Comparison of ENCODE assay signal across 2 cellular contexts in the genomic region with DNA sequence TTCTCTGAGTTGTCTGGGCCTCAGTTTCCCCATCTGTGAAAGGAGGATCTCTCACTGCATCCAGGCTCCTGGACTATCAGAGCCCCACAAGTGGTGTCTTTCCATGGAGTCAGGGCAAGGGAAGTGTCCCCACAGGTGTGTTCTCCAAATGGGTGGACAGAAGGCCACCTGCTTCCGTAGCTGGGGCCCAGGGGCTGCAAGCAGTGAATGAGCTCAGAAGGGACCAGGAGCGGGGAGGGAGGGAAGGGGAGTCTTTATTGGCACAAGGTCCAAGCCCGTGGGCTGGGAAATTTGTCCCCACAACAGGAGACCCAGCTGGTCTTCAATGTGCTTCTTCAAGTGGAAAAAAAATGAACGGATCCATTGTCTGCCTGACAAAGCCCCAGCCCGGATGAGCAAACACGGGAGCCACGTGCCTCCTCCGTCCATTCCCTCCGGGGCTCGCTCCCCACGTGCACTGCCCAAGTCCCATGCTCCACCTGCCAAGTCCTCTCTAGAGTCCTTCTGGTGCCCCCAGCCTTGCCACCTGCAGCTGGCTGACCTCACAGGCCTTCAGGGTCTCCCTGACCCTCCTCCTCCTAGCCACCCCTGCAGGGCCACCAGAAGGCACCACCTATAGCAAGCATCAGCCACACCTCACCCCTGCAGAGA.
TF ChIP-seq lines count a peak whose summit lies in the region.

No MANE protein-coding gene starts in this region.

TF ChIP-seq in H1, 55 proteins besides CTCF, POLR2A, EP300 and RAD21:
- TF ChIP-seq RNF2 (IDR thresholded peaks at IDR 0.05; ENCODE audit: borderline replicate concordance, low read depth, low read length, missing control alignments, poor library complexity, severe bottlenecking) (no peak), KDM5A (IDR thresholded peaks at IDR 0.05; ENCODE audit: low read length) (no peak), TAF7 (optimal IDR thresholded peaks at IDR 0.05; ENCODE audit: borderline replicate concordance, low read depth, low read length) (no peak), KDM4A (IDR thresholded peaks at IDR 0.05; ENCODE audit: low read depth, low read length, severe bottlenecking) (no peak), SUZ12 (IDR thresholded peaks at IDR 0.05; ENCODE audit: low read length) (no peak), MAFK (IDR thresholded peaks at IDR 0.05; ENCODE audit: low read depth, low read length) (no peak), TBP (IDR thresholded peaks at IDR 0.05; ENCODE audit: low read depth, low read length) (no peak), JUN (IDR thresholded peaks at IDR 0.05; ENCODE audit: low read depth, low read length) (no peak), CEBPB (IDR thresholded peaks at IDR 0.05; ENCODE audit: low read depth, low read length) (no peak)
- TF ChIP-seq, protein P1, sequence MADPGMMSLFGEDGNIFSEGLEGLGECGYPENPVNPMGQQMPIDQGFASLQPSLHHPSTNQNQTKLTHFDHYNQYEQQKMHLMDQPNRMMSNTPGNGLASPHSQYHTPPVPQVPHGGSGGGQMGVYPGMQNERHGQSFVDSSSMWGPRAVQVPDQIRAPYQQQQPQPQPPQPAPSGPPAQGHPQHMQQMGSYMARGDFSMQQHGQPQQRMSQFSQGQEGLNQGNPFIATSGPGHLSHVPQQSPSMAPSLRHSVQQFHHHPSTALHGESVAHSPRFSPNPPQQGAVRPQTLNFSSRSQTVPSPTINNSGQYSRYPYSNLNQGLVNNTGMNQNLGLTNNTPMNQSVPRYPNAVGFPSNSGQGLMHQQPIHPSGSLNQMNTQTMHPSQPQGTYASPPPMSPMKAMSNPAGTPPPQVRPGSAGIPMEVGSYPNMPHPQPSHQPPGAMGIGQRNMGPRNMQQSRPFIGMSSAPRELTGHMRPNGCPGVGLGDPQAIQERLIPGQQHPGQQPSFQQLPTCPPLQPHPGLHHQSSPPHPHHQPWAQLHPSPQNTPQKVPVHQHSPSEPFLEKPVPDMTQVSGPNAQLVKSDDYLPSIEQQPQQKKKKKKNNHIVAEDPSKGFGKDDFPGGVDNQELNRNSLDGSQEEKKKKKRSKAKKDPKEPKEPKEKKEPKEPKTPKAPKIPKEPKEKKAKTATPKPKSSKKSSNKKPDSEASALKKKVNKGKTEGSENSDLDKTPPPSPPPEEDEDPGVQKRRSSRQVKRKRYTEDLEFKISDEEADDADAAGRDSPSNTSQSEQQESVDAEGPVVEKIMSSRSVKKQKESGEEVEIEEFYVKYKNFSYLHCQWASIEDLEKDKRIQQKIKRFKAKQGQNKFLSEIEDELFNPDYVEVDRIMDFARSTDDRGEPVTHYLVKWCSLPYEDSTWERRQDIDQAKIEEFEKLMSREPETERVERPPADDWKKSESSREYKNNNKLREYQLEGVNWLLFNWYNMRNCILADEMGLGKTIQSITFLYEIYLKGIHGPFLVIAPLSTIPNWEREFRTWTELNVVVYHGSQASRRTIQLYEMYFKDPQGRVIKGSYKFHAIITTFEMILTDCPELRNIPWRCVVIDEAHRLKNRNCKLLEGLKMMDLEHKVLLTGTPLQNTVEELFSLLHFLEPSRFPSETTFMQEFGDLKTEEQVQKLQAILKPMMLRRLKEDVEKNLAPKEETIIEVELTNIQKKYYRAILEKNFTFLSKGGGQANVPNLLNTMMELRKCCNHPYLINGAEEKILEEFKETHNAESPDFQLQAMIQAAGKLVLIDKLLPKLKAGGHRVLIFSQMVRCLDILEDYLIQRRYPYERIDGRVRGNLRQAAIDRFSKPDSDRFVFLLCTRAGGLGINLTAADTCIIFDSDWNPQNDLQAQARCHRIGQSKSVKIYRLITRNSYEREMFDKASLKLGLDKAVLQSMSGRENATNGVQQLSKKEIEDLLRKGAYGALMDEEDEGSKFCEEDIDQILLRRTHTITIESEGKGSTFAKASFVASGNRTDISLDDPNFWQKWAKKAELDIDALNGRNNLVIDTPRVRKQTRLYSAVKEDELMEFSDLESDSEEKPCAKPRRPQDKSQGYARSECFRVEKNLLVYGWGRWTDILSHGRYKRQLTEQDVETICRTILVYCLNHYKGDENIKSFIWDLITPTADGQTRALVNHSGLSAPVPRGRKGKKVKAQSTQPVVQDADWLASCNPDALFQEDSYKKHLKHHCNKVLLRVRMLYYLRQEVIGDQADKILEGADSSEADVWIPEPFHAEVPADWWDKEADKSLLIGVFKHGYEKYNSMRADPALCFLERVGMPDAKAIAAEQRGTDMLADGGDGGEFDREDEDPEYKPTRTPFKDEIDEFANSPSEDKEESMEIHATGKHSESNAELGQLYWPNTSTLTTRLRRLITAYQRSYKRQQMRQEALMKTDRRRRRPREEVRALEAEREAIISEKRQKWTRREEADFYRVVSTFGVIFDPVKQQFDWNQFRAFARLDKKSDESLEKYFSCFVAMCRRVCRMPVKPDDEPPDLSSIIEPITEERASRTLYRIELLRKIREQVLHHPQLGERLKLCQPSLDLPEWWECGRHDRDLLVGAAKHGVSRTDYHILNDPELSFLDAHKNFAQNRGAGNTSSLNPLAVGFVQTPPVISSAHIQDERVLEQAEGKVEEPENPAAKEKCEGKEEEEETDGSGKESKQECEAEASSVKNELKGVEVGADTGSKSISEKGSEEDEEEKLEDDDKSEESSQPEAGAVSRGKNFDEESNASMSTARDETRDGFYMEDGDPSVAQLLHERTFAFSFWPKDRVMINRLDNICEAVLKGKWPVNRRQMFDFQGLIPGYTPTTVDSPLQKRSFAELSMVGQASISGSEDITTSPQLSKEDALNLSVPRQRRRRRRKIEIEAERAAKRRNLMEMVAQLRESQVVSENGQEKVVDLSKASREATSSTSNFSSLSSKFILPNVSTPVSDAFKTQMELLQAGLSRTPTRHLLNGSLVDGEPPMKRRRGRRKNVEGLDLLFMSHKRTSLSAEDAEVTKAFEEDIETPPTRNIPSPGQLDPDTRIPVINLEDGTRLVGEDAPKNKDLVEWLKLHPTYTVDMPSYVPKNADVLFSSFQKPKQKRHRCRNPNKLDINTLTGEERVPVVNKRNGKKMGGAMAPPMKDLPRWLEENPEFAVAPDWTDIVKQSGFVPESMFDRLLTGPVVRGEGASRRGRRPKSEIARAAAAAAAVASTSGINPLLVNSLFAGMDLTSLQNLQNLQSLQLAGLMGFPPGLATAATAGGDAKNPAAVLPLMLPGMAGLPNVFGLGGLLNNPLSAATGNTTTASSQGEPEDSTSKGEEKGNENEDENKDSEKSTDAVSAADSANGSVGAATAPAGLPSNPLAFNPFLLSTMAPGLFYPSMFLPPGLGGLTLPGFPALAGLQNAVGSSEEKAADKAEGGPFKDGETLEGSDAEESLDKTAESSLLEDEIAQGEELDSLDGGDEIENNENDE (IDR thresholded peaks at IDR 0.05; ENCODE audit: insufficient replicate concordance, low read length), result no peak
TF ChIP-seq in H1: peak in this region for 0.

TF ChIP-seq in GM23338, 12 proteins besides CTCF, POLR2A, EP300 and RAD21:
- TF ChIP-seq ZNF114 (CRISPR knock-in tag; IDR thresholded peaks at IDR 0.05), result no peak
- no peak for TF ChIP-seq POLR2AphosphoS5 (IDR thresholded peaks at IDR 0.05; ENCODE audit: low read depth)
- TF ChIP-seq CREB1 (CRISPR knock-in tag; IDR thresholded peaks at IDR 0.05; ENCODE audit: low read depth), result no peak
- TF ChIP-seq, protein P2, sequence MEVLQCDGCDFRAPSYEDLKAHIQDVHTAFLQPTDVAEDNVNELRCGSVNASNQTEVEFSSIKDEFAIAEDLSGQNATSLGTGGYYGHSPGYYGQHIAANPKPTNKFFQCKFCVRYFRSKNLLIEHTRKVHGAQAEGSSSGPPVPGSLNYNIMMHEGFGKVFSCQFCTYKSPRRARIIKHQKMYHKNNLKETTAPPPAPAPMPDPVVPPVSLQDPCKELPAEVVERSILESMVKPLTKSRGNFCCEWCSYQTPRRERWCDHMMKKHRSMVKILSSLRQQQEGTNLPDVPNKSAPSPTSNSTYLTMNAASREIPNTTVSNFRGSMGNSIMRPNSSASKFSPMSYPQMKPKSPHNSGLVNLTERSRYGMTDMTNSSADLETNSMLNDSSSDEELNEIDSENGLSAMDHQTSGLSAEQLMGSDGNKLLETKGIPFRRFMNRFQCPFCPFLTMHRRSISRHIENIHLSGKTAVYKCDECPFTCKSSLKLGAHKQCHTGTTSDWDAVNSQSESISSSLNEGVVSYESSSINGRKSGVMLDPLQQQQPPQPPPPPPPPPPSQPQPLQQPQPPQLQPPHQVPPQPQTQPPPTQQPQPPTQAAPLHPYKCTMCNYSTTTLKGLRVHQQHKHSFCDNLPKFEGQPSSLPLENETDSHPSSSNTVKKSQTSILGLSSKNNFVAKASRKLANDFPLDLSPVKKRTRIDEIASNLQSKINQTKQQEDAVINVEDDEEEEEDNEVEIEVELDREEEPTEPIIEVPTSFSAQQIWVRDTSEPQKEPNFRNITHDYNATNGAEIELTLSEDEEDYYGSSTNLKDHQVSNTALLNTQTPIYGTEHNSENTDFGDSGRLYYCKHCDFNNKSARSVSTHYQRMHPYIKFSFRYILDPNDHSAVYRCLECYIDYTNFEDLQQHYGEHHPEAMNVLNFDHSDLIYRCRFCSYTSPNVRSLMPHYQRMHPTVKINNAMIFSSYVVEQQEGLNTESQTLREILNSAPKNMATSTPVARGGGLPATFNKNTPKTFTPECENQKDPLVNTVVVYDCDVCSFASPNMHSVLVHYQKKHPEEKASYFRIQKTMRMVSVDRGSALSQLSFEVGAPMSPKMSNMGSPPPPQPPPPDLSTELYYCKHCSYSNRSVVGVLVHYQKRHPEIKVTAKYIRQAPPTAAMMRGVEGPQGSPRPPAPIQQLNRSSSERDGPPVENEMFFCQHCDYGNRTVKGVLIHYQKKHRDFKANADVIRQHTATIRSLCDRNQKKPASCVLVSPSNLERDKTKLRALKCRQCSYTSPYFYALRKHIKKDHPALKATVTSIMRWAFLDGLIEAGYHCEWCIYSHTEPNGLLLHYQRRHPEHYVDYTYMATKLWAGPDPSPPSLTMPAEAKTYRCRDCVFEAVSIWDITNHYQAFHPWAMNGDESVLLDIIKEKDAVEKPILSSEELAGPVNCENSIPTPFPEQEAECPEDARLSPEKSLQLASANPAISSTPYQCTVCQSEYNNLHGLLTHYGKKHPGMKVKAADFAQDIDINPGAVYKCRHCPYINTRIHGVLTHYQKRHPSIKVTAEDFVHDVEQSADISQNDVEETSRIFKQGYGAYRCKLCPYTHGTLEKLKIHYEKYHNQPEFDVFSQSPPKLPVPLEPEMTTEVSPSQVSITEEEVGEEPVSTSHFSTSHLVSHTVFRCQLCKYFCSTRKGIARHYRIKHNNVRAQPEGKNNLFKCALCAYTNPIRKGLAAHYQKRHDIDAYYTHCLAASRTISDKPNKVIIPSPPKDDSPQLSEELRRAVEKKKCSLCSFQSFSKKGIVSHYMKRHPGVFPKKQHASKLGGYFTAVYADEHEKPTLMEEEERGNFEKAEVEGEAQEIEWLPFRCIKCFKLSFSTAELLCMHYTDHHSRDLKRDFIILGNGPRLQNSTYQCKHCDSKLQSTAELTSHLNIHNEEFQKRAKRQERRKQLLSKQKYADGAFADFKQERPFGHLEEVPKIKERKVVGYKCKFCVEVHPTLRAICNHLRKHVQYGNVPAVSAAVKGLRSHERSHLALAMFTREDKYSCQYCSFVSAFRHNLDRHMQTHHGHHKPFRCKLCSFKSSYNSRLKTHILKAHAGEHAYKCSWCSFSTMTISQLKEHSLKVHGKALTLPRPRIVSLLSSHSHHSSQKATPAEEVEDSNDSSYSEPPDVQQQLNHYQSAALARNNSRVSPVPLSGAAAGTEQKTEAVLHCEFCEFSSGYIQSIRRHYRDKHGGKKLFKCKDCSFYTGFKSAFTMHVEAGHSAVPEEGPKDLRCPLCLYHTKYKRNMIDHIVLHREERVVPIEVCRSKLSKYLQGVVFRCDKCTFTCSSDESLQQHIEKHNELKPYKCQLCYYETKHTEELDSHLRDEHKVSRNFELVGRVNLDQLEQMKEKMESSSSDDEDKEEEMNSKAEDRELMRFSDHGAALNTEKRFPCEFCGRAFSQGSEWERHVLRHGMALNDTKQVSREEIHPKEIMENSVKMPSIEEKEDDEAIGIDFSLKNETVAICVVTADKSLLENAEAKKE (CRISPR knock-in tag; IDR thresholded peaks at IDR 0.05), result no peak
- no peak for TF ChIP-seq JUNB (IDR thresholded peaks at IDR 0.05; ENCODE audit: unreplicated experiment)
- no peak for TF ChIP-seq ZNF331 (CRISPR knock-in tag; IDR thresholded peaks at IDR 0.05; ENCODE audit: low read depth)
- TF ChIP-seq STAT1 (IDR thresholded peaks at IDR 0.05; ENCODE audit: unreplicated experiment), result no peak
- TF ChIP-seq, protein P3, sequence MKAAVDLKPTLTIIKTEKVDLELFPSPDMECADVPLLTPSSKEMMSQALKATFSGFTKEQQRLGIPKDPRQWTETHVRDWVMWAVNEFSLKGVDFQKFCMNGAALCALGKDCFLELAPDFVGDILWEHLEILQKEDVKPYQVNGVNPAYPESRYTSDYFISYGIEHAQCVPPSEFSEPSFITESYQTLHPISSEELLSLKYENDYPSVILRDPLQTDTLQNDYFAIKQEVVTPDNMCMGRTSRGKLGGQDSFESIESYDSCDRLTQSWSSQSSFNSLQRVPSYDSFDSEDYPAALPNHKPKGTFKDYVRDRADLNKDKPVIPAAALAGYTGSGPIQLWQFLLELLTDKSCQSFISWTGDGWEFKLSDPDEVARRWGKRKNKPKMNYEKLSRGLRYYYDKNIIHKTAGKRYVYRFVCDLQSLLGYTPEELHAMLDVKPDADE (IDR thresholded peaks at IDR 0.05), result no peak
- no peak for TF ChIP-seq EZH2phosphoT487 (IDR thresholded peaks at IDR 0.05; ENCODE audit: unreplicated experiment)
- TF ChIP-seq NANOG (IDR thresholded peaks at IDR 0.05; ENCODE audit: borderline replicate concordance), result no peak
- TF ChIP-seq, protein P4, sequence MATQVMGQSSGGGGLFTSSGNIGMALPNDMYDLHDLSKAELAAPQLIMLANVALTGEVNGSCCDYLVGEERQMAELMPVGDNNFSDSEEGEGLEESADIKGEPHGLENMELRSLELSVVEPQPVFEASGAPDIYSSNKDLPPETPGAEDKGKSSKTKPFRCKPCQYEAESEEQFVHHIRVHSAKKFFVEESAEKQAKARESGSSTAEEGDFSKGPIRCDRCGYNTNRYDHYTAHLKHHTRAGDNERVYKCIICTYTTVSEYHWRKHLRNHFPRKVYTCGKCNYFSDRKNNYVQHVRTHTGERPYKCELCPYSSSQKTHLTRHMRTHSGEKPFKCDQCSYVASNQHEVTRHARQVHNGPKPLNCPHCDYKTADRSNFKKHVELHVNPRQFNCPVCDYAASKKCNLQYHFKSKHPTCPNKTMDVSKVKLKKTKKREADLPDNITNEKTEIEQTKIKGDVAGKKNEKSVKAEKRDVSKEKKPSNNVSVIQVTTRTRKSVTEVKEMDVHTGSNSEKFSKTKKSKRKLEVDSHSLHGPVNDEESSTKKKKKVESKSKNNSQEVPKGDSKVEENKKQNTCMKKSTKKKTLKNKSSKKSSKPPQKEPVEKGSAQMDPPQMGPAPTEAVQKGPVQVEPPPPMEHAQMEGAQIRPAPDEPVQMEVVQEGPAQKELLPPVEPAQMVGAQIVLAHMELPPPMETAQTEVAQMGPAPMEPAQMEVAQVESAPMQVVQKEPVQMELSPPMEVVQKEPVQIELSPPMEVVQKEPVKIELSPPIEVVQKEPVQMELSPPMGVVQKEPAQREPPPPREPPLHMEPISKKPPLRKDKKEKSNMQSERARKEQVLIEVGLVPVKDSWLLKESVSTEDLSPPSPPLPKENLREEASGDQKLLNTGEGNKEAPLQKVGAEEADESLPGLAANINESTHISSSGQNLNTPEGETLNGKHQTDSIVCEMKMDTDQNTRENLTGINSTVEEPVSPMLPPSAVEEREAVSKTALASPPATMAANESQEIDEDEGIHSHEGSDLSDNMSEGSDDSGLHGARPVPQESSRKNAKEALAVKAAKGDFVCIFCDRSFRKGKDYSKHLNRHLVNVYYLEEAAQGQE (IDR thresholded peaks at IDR 0.05; ENCODE audit: unreplicated experiment), result no peak
